22 cellular contexts compared by ENCODE assay signal in the genomic region with DNA sequence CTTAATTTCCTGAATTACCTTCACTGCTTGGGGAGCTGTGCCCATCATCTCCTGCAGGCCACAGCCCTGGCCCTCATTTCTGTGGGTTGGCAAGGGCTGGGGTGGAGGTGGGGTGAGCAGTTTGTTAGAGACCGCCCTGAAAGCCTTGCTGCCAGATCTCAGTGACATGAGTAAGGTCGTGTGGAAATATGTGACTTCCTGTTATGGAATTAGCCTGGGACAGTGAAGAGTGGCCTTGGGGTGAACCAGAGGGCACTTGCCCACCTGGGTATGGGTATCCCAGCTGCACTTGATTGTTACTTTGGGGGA. TPM values are rescaled to one million over a fixed set of nuclear protein-coding genes. Genes with fewer than 3 reads are reported as not detected.
DNase-seq lines count a peak whose midpoint lies in the region; ATAC-seq and TF ChIP-seq lines count a peak whose summit lies in the region.
"Had no signal": no experiment of that assay in that cellular context is flagged by ENCODE, and none has a peak within 500 bp of the region (broad histone marks: within the 10 kb centered on the region; RNA-seq: fewer than 3 reads in every experiment).

No MANE protein-coding gene starts in this region.

- no peaks in the 10 kb centered on the region for H3K36me3 ChIP-seq in hepatocyte (replicated peaks; ENCODE audit: insufficient read depth, low read depth)
- H3K36me3 ChIP-seq: ovary had no signal

- peaks cover 19% of the 10 kb centered on the region for H3K36me3 Mint-ChIP-seq in WTC11

- H2AFZ ChIP-seq in hepatocyte: no peak overlapping the region

- H3K9me3 ChIP-seq in hepatocyte (ENCODE audit: low read depth): no peaks in the 10 kb centered on the region
- H3K9me3 ChIP-seq: HAP-1, ovary, SK-N-SH had no signal

- peaks cover 20% of the 10 kb centered on the region for H3K27me3 Mint-ChIP-seq in WTC11 (ENCODE audit: low read depth)

- no peaks in the 10 kb centered on the region for H3K9me3 Mint-ChIP-seq in WTC11
- H3K9me3 Mint-ChIP-seq: stimulated activated naive CD8-positive, alpha-beta T cell treated with anti-CD3 and anti-CD28 coated beads, Interleukin-15, Interleukin-2, amounts not matched to agents 100 ng/mL and 50 ng/mL, for 24 hours had no signal

- H3K9me2 ChIP-seq in hepatocyte (replicated peaks; ENCODE audit: insufficient read depth): no peaks in the 10 kb centered on the region
- H3K9me2 ChIP-seq: SK-N-SH had no signal

- no peak overlapping the region for H3K4me2 ChIP-seq in hepatocyte
- H3K4me2 ChIP-seq: SK-N-SH, smooth muscle cell had no signal

- DNase-seq in activated CD8-positive, alpha-beta memory T cell treated with anti-CD3 and anti-CD28 coated beads, Interleukin-2, amount 50 U/mL, for 48 hours: peak; percentile 17
- no peak for DNase-seq in activated CD8-positive, alpha-beta memory T cell treated with anti-CD3 and anti-CD28 coated beads for 24 hours
- DNase-seq in Kasumi-1 (lab: John Stamatoyannopoulos, UW): peak; percentile 30 to 44
- DNase-seq in WTC11 (ENCODE audit: low spot score): peak; percentile 3
- DNase-seq in omental fat pad (ENCODE audit: low spot score): peak; percentile 7
- no peak for DNase-seq in hepatocyte (ENCODE audit: low spot score)
- DNase-seq in central memory CD4-positive, alpha-beta T cell: no peak
- DNase-seq: activated CD8-positive, alpha-beta memory T cell treated with anti-CD3 and anti-CD28 coated beads, Interleukin-2, amount 50 U/mL, for 4 hours; DMS153; Karpas-422; NCI-H2029 treated with DMSO at 0.1 percent for 48 hours; NCI-H82; ovary; SK-N-SH had no signal

- no peak overlapping the region for H3K4me3 ChIP-seq in hepatocyte
- H3K4me3 ChIP-seq: HAP-1, ovary, smooth muscle cell had no signal

- peaks cover 19% of the 10 kb centered on the region for H3K79me2 ChIP-seq in hepatocyte

- CTCF ChIA-PET in WTC11 (lab: Charles Lee): interaction anchor here (1.5 kb wide), 1 partner anchor 24 kb away, joined by 6 read pairs; no protein-coding TSS in a partner anchor

- peaks cover 20% of the 10 kb centered on the region for H3K4me1 Mint-ChIP-seq in WTC11

- 51% methylated on average over 2 of the region's 2 CpGs for WGBS in hepatocyte (ENCODE audit: low lambda C conversion rate, missing lambda C conversion rate)

- ATAC-seq in WTC11 (no peak), omental fat pad (ENCODE audit: low FRiP score) (no peak), HG02870 (IDR thresholded peaks at IDR 0.05; ENCODE audit: unreplicated experiment) (no peak)

- peaks cover 14% of the 10 kb centered on the region for H3K4me1 ChIP-seq in hepatocyte (ENCODE audit: insufficient read depth)

- peaks cover 18% of the 10 kb centered on the region for H4K20me1 ChIP-seq in hepatocyte (ENCODE audit: insufficient read depth, poor library complexity, severe bottlenecking)

- H3K27ac ChIP-seq in hepatocyte: no peak overlapping the region
- H3K27ac ChIP-seq: epithelial cell of prostate, ovary, VCaP had no signal

- H3K4me3 Mint-ChIP-seq in WTC11: no peak overlapping the region

- H3K27me3 ChIP-seq in hepatocyte: no peaks in the 10 kb centered on the region
- H3K27me3 ChIP-seq: ovary had no signal

- no peak for TF ChIP-seq CTCF in WTC11 (IDR thresholded peaks at IDR 0.05)
- no peak for TF ChIP-seq CTCF in omental fat pad (IDR thresholded peaks at IDR 0.05)
- no peak for TF ChIP-seq CTCF in hepatocyte (IDR thresholded peaks at IDR 0.05; ENCODE audit: poor library complexity)

- no peak overlapping the region for H3K27ac Mint-ChIP-seq in WTC11
- H3K27ac Mint-ChIP-seq: stimulated activated naive CD8-positive, alpha-beta T cell treated with anti-CD3 and anti-CD28 coated beads, Interleukin-15, Interleukin-2, amounts not matched to agents 100 ng/mL and 50 ng/mL, for 24 hours had no signal

- POLR2A ChIA-PET in WTC11 (lab: Charles Lee): interaction anchor here (0.8 to 1.6 kb wide), 2 partner anchors 10 to 22 kb away, joined by 3 to 6 read pairs; no protein-coding TSS in a partner anchor

TF ChIP-seq in WTC11, 78 proteins besides CTCF, POLR2A, EP300 and RAD21 (continues in another document):
- TF ChIP-seq, protein P1, sequence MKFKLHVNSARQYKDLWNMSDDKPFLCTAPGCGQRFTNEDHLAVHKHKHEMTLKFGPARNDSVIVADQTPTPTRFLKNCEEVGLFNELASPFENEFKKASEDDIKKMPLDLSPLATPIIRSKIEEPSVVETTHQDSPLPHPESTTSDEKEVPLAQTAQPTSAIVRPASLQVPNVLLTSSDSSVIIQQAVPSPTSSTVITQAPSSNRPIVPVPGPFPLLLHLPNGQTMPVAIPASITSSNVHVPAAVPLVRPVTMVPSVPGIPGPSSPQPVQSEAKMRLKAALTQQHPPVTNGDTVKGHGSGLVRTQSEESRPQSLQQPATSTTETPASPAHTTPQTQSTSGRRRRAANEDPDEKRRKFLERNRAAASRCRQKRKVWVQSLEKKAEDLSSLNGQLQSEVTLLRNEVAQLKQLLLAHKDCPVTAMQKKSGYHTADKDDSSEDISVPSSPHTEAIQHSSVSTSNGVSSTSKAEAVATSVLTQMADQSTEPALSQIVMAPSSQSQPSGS (CRISPR knock-in tag; IDR thresholded peaks at IDR 0.05; ENCODE audit: borderline replicate concordance, low read depth): no peak
- TF ChIP-seq, protein P2, sequence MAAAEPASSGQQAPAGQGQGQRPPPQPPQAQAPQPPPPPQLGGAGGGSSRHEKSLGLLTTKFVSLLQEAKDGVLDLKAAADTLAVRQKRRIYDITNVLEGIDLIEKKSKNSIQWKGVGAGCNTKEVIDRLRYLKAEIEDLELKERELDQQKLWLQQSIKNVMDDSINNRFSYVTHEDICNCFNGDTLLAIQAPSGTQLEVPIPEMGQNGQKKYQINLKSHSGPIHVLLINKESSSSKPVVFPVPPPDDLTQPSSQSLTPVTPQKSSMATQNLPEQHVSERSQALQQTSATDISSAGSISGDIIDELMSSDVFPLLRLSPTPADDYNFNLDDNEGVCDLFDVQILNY (CRISPR knock-in tag; IDR thresholded peaks at IDR 0.05): no peak
- TF ChIP-seq ETV6 (CRISPR knock-in tag; IDR thresholded peaks at IDR 0.05): no peak
- TF ChIP-seq EMX1 (CRISPR knock-in tag; IDR thresholded peaks at IDR 0.05): no peak
- TF ChIP-seq CREM (CRISPR knock-in tag; IDR thresholded peaks at IDR 0.05): no peak
- TF ChIP-seq NFATC4 (CRISPR knock-in tag; IDR thresholded peaks at IDR 0.05): no peak
- TF ChIP-seq, protein P3, sequence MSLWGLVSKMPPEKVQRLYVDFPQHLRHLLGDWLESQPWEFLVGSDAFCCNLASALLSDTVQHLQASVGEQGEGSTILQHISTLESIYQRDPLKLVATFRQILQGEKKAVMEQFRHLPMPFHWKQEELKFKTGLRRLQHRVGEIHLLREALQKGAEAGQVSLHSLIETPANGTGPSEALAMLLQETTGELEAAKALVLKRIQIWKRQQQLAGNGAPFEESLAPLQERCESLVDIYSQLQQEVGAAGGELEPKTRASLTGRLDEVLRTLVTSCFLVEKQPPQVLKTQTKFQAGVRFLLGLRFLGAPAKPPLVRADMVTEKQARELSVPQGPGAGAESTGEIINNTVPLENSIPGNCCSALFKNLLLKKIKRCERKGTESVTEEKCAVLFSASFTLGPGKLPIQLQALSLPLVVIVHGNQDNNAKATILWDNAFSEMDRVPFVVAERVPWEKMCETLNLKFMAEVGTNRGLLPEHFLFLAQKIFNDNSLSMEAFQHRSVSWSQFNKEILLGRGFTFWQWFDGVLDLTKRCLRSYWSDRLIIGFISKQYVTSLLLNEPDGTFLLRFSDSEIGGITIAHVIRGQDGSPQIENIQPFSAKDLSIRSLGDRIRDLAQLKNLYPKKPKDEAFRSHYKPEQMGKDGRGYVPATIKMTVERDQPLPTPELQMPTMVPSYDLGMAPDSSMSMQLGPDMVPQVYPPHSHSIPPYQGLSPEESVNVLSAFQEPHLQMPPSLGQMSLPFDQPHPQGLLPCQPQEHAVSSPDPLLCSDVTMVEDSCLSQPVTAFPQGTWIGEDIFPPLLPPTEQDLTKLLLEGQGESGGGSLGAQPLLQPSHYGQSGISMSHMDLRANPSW (CRISPR knock-in tag; conservative IDR thresholded peaks at IDR 0.05; ENCODE audit: low read depth): no peak
- TF ChIP-seq ZNF423 (CRISPR knock-in tag; IDR thresholded peaks at IDR 0.05): no peak
- TF ChIP-seq FOXJ3 (CRISPR knock-in tag; IDR thresholded peaks at IDR 0.05; ENCODE audit: borderline replicate concordance): no peak
- TF ChIP-seq GABPB1 (CRISPR knock-in tag; IDR thresholded peaks at IDR 0.05): no peak

RNA-seq across cellular contexts. Expression of a gene that starts 2.5 kb away (rescaled TPM):
- total RNA-seq in WTC11 (2021) (414 to 457 TPM (median 419 TPM) in 3 replicates), omental fat pad (100 to 1,000 TPM in 1 of 4 donors, 10 to 100 TPM in 3; 77.2 to 204 (median 88.6) TPM), hepatocyte (83.2 and 85.2 TPM in 2 replicates)
- 169 and 175 TPM in 2 replicates for polyA plus RNA-seq in hepatocyte

RNA-seq across cellular contexts. Expression of a gene that starts 14.7 kb away (rescaled TPM):
- total RNA-seq in WTC11 (2021) (not detected in 3 replicates), omental fat pad (not detected), hepatocyte (not detected in 2 replicates)
- not detected in 2 replicates for polyA plus RNA-seq in hepatocyte
- total RNA-seq: ovary had no signal
- polyA plus RNA-seq: adipose tissue, keratinocyte, ovary, SK-N-SH, smooth muscle cell had no signal

RNA-seq across cellular contexts. Expression of a gene that starts 30.7 kb away (rescaled TPM):
- total RNA-seq in WTC11 (2021): 30.9 to 41.7 TPM (median 31.7 TPM) in 3 replicates
- total RNA-seq in omental fat pad: 100 to 1,000 TPM in 1 of 4 donors, 10 to 100 TPM in 3; 62.3 to 104 (median 82.0) TPM
- 35.4 and 40.3 TPM in 2 replicates for total RNA-seq in hepatocyte
- polyA plus RNA-seq in hepatocyte: 60.0 and 82.2 TPM in 2 replicates

RNA-seq across cellular contexts. Expression of a gene that starts 48.2 kb away (rescaled TPM):
- total RNA-seq in WTC11 (2021) (263 to 269 TPM (median 264 TPM) in 3 replicates), omental fat pad (100 to 1,000 TPM; 173 to 241 (median 221) TPM), hepatocyte (178 and 188 TPM in 2 replicates)
- polyA plus RNA-seq in hepatocyte: 148 and 149 TPM in 2 replicates

Comparison
In these comparisons a context has a peak if more than half of its experiments do, and no peak if none do; other contexts are left out.
1. DNase-seq: peak in activated CD8-positive, alpha-beta memory T cell treated with anti-CD3 and anti-CD28 coated beads, Interleukin-2, amount 50 U/mL, for 48 hours (single experiment), Kasumi-1 (2 of 2), WTC11 (single experiment) and omental fat pad (single experiment); none in activated CD8-positive, alpha-beta memory T cell treated with anti-CD3 and anti-CD28 coated beads for 24 hours (single experiment), hepatocyte (single experiment) and central memory CD4-positive, alpha-beta T cell (single experiment).